10 cellular contexts compared by ENCODE assay signal in genomic region chr2:167264380-167264779, GRCh38. TPM values are rescaled to one million over a fixed set of nuclear protein-coding genes. Genes with fewer than 3 reads are reported as not detected.
DNase-seq lines count a peak whose midpoint lies in the region; ATAC-seq and TF ChIP-seq lines count a peak whose summit lies in the region.
"Had no signal": no experiment of that assay in that cellular context is flagged by ENCODE, and none has a peak within 500 bp of the region (broad histone marks: within the 10 kb centered on the region; RNA-seq: fewer than 3 reads in every experiment).

No MANE protein-coding gene starts in this region.

- no peaks in the 10 kb centered on the region for H3K9me2 ChIP-seq in PC-9 (ENCODE audit: insufficient read depth)

- H4K20me1 ChIP-seq in PC-9 (ENCODE audit: insufficient read depth) = no peaks in the 10 kb centered on the region

- H3F3A ChIP-seq in PC-9 (ENCODE audit: insufficient read depth, low read depth) = no peaks in the 10 kb centered on the region

- POLR2A ChIA-PET in PC-9 (lab: Charles Lee; ENCODE audit: unreplicated experiment) = no interaction called here
- POLR2A ChIA-PET in naive thymus-derived CD4-positive, alpha-beta T cell (lab: Charles Lee) = no interaction called here

- no peaks in the 10 kb centered on the region for H3K79me2 ChIP-seq in PC-9 (ENCODE audit: low read depth)

- peaks cover 1 to 2% of the 10 kb centered on the region in 2 donors for H3K36me3 Mint-ChIP-seq in stimulated activated naive B cell treated with anti-CD40 and anti-IgM and Interleukin-4, amounts not matched to agents 10 μg/mL and 1 μg/mL and 100 μg/mL, for 72 hours
- H3K36me3 Mint-ChIP-seq in naive thymus-derived CD4-positive, alpha-beta T cell = no peaks in the 10 kb centered on the region
- H3K36me3 Mint-ChIP-seq: CD8-positive, alpha-beta T cell had no signal

- intact Hi-C loops in PC-9 (cut with micrococcal nuclease; ENCODE audit: unreplicated experiment) = no loop called here
- intact Hi-C loops in naive thymus-derived CD4-positive, alpha-beta T cell (cut with micrococcal nuclease) = no loop called here

- no peaks in the 10 kb centered on the region for H3K36me3 ChIP-seq in PC-9 (ENCODE audit: low read depth)
- no peaks in the 10 kb centered on the region for H3K36me3 ChIP-seq in naive thymus-derived CD4-positive, alpha-beta T cell (ENCODE audit: control insufficient read depth in 2 of 3, insufficient read depth in 3 of 3, low read length in 3 of 3)

- H3K4me1 ChIP-seq in PC-9 (replicated peaks; ENCODE audit: insufficient read depth) = no peaks in the 10 kb centered on the region
- no peaks in the 10 kb centered on the region for H3K4me1 ChIP-seq in naive thymus-derived CD4-positive, alpha-beta T cell (ENCODE audit: control insufficient read depth in 2 of 2, insufficient read depth in 2 of 2, low read length in 2 of 2)

- H2AFZ ChIP-seq in PC-9 = no peak overlapping the region

- no peak overlapping the region for H3K4me3 Mint-ChIP-seq in stimulated activated naive B cell treated with anti-CD40 and anti-IgM and Interleukin-4, amounts not matched to agents 10 μg/mL and 1 μg/mL and 100 μg/mL, for 72 hours
- no peak overlapping the region for H3K4me3 Mint-ChIP-seq in naive thymus-derived CD4-positive, alpha-beta T cell
- H3K4me3 Mint-ChIP-seq: CD8-positive, alpha-beta T cell had no signal

- 0 out of 2 replicates have a peak, but pooled peaks have one; percentile 22 for TF ChIP-seq CTCF in PC-9 (conservative IDR thresholded peaks at IDR 0.05)

- ATAC-seq in stimulated activated naive B cell treated with anti-CD40 and anti-IgM and Interleukin-4, amounts not matched to agents 10 μg/mL and 1 μg/mL and 100 μg/mL, for 72 hours (replicated peaks) = peak; percentile 36 to 43
- no peak for ATAC-seq in naive thymus-derived CD4-positive, alpha-beta T cell
- ATAC-seq in GM21825 (IDR thresholded peaks at IDR 0.05; ENCODE audit: unreplicated experiment) = no peak
- ATAC-seq: CD8-positive, alpha-beta T cell had no signal

- H3K4me1 Mint-ChIP-seq in stimulated activated naive B cell treated with anti-CD40 and anti-IgM and Interleukin-4, amounts not matched to agents 10 μg/mL and 1 μg/mL and 100 μg/mL, for 72 hours = no peaks in the 10 kb centered on the region
- no peaks in the 10 kb centered on the region for H3K4me1 Mint-ChIP-seq in naive thymus-derived CD4-positive, alpha-beta T cell

- H3K4me2 ChIP-seq in PC-9 = no peak overlapping the region

- H3K9me3 Mint-ChIP-seq in stimulated activated naive B cell treated with anti-CD40 and anti-IgM and Interleukin-4, amounts not matched to agents 10 μg/mL and 1 μg/mL and 100 μg/mL, for 72 hours = peaks cover 17 to 20% of the 10 kb centered on the region in 2 donors
- peaks cover 5 to 28% (median 7%) of the 10 kb centered on the region in 11 donors for H3K9me3 Mint-ChIP-seq in naive thymus-derived CD4-positive, alpha-beta T cell

- BruUV-seq in PC-9 (replicated peaks; lab: Mats Ljungman, UMichigan) = no TSS peak

- H3K27me3 ChIP-seq in PC-9 (ENCODE audit: insufficient read depth, low read depth) = no peaks in the 10 kb centered on the region
- no peaks in the 10 kb centered on the region for H3K27me3 ChIP-seq in naive thymus-derived CD4-positive, alpha-beta T cell (ENCODE audit: control insufficient read depth in 2 of 2, insufficient read depth in 2 of 2, low read length in 2 of 2)

- H3K4me3 ChIP-seq in PC-9 = no peak overlapping the region
- H3K4me3 ChIP-seq in naive thymus-derived CD4-positive, alpha-beta T cell (ENCODE audit: low read length) = no peak overlapping the region

- H3K9me3 ChIP-seq in PC-9 (ENCODE audit: insufficient read depth, low read depth) = no peaks in the 10 kb centered on the region
- H3K9me3 ChIP-seq in naive thymus-derived CD4-positive, alpha-beta T cell (ENCODE audit: control insufficient read depth in 2 of 3, low read length in 3 of 3) = no peaks in the 10 kb centered on the region

- CTCF ChIA-PET in PC-9 (lab: Charles Lee) = interaction anchor here (1.0 kb wide), 1 partner anchor 855 kb away, joined by 3 read pairs; no protein-coding TSS in a partner anchor
- CTCF ChIA-PET in naive thymus-derived CD4-positive, alpha-beta T cell (lab: Charles Lee) = interaction anchor here (0.5 kb wide), 1 partner anchor 154 kb away, joined by 3 read pairs; no protein-coding TSS in a partner anchor

- H3K27me3 Mint-ChIP-seq in stimulated activated naive B cell treated with anti-CD40 and anti-IgM and Interleukin-4, amounts not matched to agents 10 μg/mL and 1 μg/mL and 100 μg/mL, for 72 hours = no peaks in the 10 kb centered on the region
- peaks cover 0 to 4% (median 0%) of the 10 kb centered on the region in 5 donors for H3K27me3 Mint-ChIP-seq in naive thymus-derived CD4-positive, alpha-beta T cell

- no peak overlapping the region for H3K27ac ChIP-seq in PC-9
- no peak overlapping the region for H3K27ac ChIP-seq in naive thymus-derived CD4-positive, alpha-beta T cell (ENCODE audit: low read depth, low read length)

- no peak overlapping the region for H3K27ac Mint-ChIP-seq in stimulated activated naive B cell treated with anti-CD40 and anti-IgM and Interleukin-4, amounts not matched to agents 10 μg/mL and 1 μg/mL and 100 μg/mL, for 72 hours
- no peak overlapping the region for H3K27ac Mint-ChIP-seq in naive thymus-derived CD4-positive, alpha-beta T cell
- H3K27ac Mint-ChIP-seq: CD8-positive, alpha-beta T cell had no signal

- peak; percentile 2 for DNase-seq in activated CD4-positive, alpha-beta T cell treated with anti-CD3 and anti-CD28 coated beads for 48 hours
- DNase-seq in activated CD4-positive, alpha-beta T cell treated with anti-CD3 and anti-CD28 coated beads for 4 hours = no peak
- DNase-seq in PC-9 (peak in 1 of 2 experiments; percentile 1), foreskin melanocyte (peak; percentile 40), hepatic stellate cell (ENCODE audit: low spot score) (no peak)
- DNase-seq in stimulated activated naive B cell treated with anti-CD40 and anti-IgM and Interleukin-4, amounts not matched to agents 10 μg/mL and 1 μg/mL and 100 μg/mL, for 72 hours = no peak
- DNase-seq in naive thymus-derived CD4-positive, alpha-beta T cell = no peak
- DNase-seq: CD8-positive, alpha-beta T cell had no signal

RNA-seq across cellular contexts. Expression of gene B3GALT1, which starts 28.4 kb away (rescaled TPM):
- not detected in 2 replicates for total RNA-seq in PC-9 (2021)
- total RNA-seq in naive thymus-derived CD4-positive, alpha-beta T cell = not detected
- not detected for polyA plus RNA-seq in naive thymus-derived CD4-positive, alpha-beta T cell
- total RNA-seq: activated CD8-positive, alpha-beta memory T cell treated with anti-CD3 and anti-CD28 coated beads for 36 hours had no signal

Comparison
In these comparisons a context has a peak if more than half of its experiments do, and no peak if none do; other contexts are left out.
1. DNase-seq: peak in activated CD4-positive, alpha-beta T cell treated with anti-CD3 and anti-CD28 coated beads for 48 hours (single experiment) and foreskin melanocyte (single experiment); none in activated CD4-positive, alpha-beta T cell treated with anti-CD3 and anti-CD28 coated beads for 4 hours (0 of 2), stimulated activated naive B cell treated with anti-CD40 and anti-IgM and Interleukin-4, amounts not matched to agents 10 μg/mL and 1 μg/mL and 100 μg/mL, for 72 hours (single experiment), hepatic stellate cell (single experiment) and naive thymus-derived CD4-positive, alpha-beta T cell (0 of 9).
2. ATAC-seq: peak in stimulated activated naive B cell treated with anti-CD40 and anti-IgM and Interleukin-4, amounts not matched to agents 10 μg/mL and 1 μg/mL and 100 μg/mL, for 72 hours (2 of 2); none in naive thymus-derived CD4-positive, alpha-beta T cell (single experiment) and GM21825 (single experiment).